Comparison of ENCODE assay signal across 8 cellular contexts in genomic region chr1:166164995-166165660, GRCh38. TPM values are rescaled to one million over a fixed set of nuclear protein-coding genes. Genes with fewer than 3 reads are reported as not detected.
DNase-seq lines count a peak whose midpoint lies in the region; ATAC-seq and TF ChIP-seq lines count a peak whose summit lies in the region.

No MANE protein-coding gene starts in this region.

- H3K4me1 Mint-ChIP-seq in naive B cell, result peaks cover 7 to 16% (median 9%) of the 10 kb centered on the region in 3 donors

- no peak overlapping the region for H3K27ac Mint-ChIP-seq in naive B cell

- H3K9me3 ChIP-seq in WERI-Rb-1 (ENCODE audit: severe bottlenecking), result no peaks in the 10 kb centered on the region

- no peak overlapping the region for H3K27ac ChIP-seq in WERI-Rb-1

- peak overlapping the region; percentile 48 to 87 (median 76) for H3K4me3 Mint-ChIP-seq in naive B cell

- peak overlapping the region; percentile 50 for H3K4me3 ChIP-seq in WERI-Rb-1 (ENCODE audit: low read depth, low read length)
- H3K4me3 ChIP-seq in fibroblast of mammary gland (ENCODE audit: control insufficient read depth, low read depth, low read length), result peak overlapping the region; percentile 9

- peaks cover 2% of the 10 kb centered on the region for H3K27me3 ChIP-seq in WERI-Rb-1 (ENCODE audit: insufficient read depth, low read depth, severe bottlenecking)

- peaks cover 0 to 5% of the 10 kb centered on the region in 2 donors for H3K36me3 Mint-ChIP-seq in naive B cell

- DNase-seq in NCI-H82 (lab: John Stamatoyannopoulos, UW) (peak; percentile 73), NCI-H82 treated with DMSO at 0.1 percent for 48 hours (lab: John Stamatoyannopoulos, UW; ENCODE audit: unreplicated experiment) (no peak), WERI-Rb-1 (peak; percentile 19), fibroblast of mammary gland (ENCODE audit: low read depth) (peak; percentile 48), naive B cell (no peak)

- no peaks in the 10 kb centered on the region for H3K36me3 ChIP-seq in WERI-Rb-1

- H3K9me3 Mint-ChIP-seq in naive B cell, result peaks cover 0 to 7% (median 2%) of the 10 kb centered on the region in 7 donors

- TF ChIP-seq CTCF in WERI-Rb-1 (IDR thresholded peaks at IDR 0.05; ENCODE audit: low read depth, low read length) (0 out of 2 replicates have a peak, but pooled peaks have one; percentile 23), fibroblast of mammary gland (conservative IDR thresholded peaks at IDR 0.05; ENCODE audit: control insufficient read depth, insufficient read depth, low read depth, low read length) (peak; percentile 43)

- peaks cover 49 to 74% (median 64%) of the 10 kb centered on the region in 3 donors for H3K27me3 Mint-ChIP-seq in naive B cell

- ATAC-seq in HG02870 (IDR thresholded peaks at IDR 0.05; ENCODE audit: unreplicated experiment) (peak; percentile 26), naive B cell (ENCODE audit: low read depth in 2 of 2) (no peak), HG03097 (IDR thresholded peaks at IDR 0.05; ENCODE audit: low FRiP score, unreplicated experiment) (no peak), GM18520 (IDR thresholded peaks at IDR 0.05; ENCODE audit: unreplicated experiment) (no peak)

RNA-seq across cellular contexts. Expression of gene FAM78B, which starts 1.7 kb away (rescaled TPM):
- not detected for polyA plus RNA-seq in naive B cell (ENCODE audit: low read depth in 6 of 6)

Comparison
In these comparisons a context has a peak if more than half of its experiments do, and no peak if none do; other contexts are left out.
1. DNase-seq: peak in NCI-H82 (single experiment), WERI-Rb-1 (single experiment) and fibroblast of mammary gland (single experiment); none in NCI-H82 treated with DMSO at 0.1 percent for 48 hours (single experiment) and naive B cell (single experiment).